ENCODE assay signal across 23 cellular contexts in the genomic region with DNA sequence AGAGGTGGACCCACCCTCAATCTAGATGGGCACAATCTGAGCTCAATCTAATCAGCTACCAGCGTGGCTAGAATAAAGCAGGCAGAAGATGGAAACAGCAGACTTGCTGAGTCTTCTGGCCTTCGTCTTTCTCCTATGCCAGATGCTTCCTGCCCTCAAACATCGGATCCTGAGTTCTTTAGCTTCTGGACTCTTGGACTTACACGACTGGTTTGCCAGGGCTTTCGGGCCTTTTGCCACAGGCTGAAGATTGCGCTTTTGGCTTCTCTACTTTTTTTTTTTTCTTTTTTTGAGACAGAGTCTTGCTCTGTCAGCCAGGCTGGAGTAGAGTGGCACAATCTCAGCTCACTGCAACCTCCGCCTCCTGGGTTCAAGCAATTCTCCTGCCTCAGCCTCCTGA.
"Had no signal": no experiment of that assay in that cellular context is flagged by ENCODE, and none has a peak within 500 bp of the region (broad histone marks: within the 10 kb centered on the region; RNA-seq: fewer than 3 reads in every experiment).

No MANE protein-coding gene starts in this region.

- H3K4me2 ChIP-seq: hepatocyte had no signal

- H3K36me3 Mint-ChIP-seq: immature natural killer cell, memory B cell, mesothelial cell of epicardium had no signal

- H3K27me3 ChIP-seq: hepatocyte had no signal

- DNase-seq: heart right ventricle; hippocampal formation; hypothalamus; immature natural killer cell; islet precursor cell; kidney; kidney glomerular epithelial cell; left cardiac atrium; left colon; left lung; left ventricle myocardium inferior; left ventricle myocardium superior; lower lobe of right lung; mammary epithelial cell; mesendoderm; midbrain; mucosa of descending colon; naive B cell; naive thymus-derived CD4-positive, alpha-beta T cell had no signal

- H3K36me3 ChIP-seq: heart right ventricle, left lung, left ventricle myocardium inferior, lower lobe of right lung had no signal

- H3K4me3 Mint-ChIP-seq: immature natural killer cell; memory B cell; mesothelial cell of epicardium; naive B cell; naive thymus-derived CD4-positive, alpha-beta T cell had no signal

- H3K9me3 ChIP-seq: left lung, lower lobe of right lung, mucosa of descending colon had no signal

- ATAC-seq: heart right ventricle; left cardiac atrium; left colon; left lung; left ventricle myocardium superior; lower lobe of right lung; mucosa of descending colon; naive thymus-derived CD4-positive, alpha-beta T cell had no signal

- H2AFZ ChIP-seq: hepatocyte had no signal

- H3K27ac ChIP-seq: heart right ventricle, hepatocyte, left lung, left ventricle myocardium inferior, lower lobe of right lung had no signal

- H3K27ac Mint-ChIP-seq: immature natural killer cell; memory B cell; mesothelial cell of epicardium; naive B cell; naive thymus-derived CD4-positive, alpha-beta T cell had no signal

- H3K4me3 ChIP-seq: heart right ventricle, hepatocyte, left lung, left ventricle myocardium inferior, lower lobe of right lung, lung, mucosa of descending colon had no signal

- H3K4me1 ChIP-seq: heart right ventricle, left lung, left ventricle myocardium inferior, lower lobe of right lung had no signal

- H3K4me1 Mint-ChIP-seq: immature natural killer cell; memory B cell; mesothelial cell of epicardium; naive B cell; naive thymus-derived CD4-positive, alpha-beta T cell had no signal
